ENCODE assay signal across 2 cellular contexts in the genomic region with DNA sequence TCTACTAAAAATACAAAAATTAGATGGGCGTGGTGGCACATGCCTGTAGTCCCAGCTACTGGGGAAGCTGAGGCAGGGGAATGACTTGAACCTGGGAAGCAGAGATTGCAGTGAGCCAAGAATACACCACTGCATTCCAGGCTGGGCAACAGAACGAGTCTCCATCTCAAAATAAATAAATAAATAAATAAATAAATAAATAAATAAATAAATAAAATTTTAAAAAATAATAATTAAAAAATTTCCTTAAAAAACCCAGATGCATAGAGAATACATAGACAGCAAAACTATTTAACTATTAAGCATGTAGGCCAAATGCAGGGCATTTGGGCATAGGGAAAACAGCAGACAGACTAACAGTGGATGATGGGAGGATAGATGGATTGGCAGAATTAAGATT. TPM values are rescaled to one million over a fixed set of nuclear protein-coding genes. Genes with fewer than 3 reads are reported as not detected.
"Had no signal": no experiment of that assay in that cellular context is flagged by ENCODE, and none has a peak within 500 bp of the region (broad histone marks: within the 10 kb centered on the region; RNA-seq: fewer than 3 reads in every experiment).

No MANE protein-coding gene starts in this region.

RNA-seq across cellular contexts. Expression of gene TMEM132E, which starts 40.8 kb away (rescaled TPM):
- total RNA-seq: transverse colon, vagina had no signal
